In genomic region chr1:197013234-197013633, GRCh38 we compare ENCODE assay signal across 34 cellular contexts. TPM values are rescaled to one million over a fixed set of nuclear protein-coding genes. Genes with fewer than 3 reads are reported as not detected.
"Had no signal": no experiment of that assay in that cellular context is flagged by ENCODE, and none has a peak within 500 bp of the region (broad histone marks: within the 10 kb centered on the region; RNA-seq: fewer than 3 reads in every experiment).

No MANE protein-coding gene starts in this region.

- H3K9ac ChIP-seq: neural progenitor cell had no signal

- DNase-seq: hypothalamus; immature natural killer cell; left ventricle myocardium inferior; mesendoderm; naive B cell; natural killer cell; nephron progenitor cell; occipital lobe; ovary; posterior cingulate gyrus; retina; right cardiac atrium; sigmoid colon; small intestine; spleen; stimulated activated CD4-positive, alpha-beta T cell treated with anti-CD3 and anti-CD28 coated beads, Interleukin-4, amount 100 ng/mL, for 24 hours; stimulated activated naive CD4-positive, alpha-beta T cell; tibial artery; trophoblast cell; upper lobe of right lung had no signal

- H3K4me1 ChIP-seq: left ventricle myocardium inferior, neural progenitor cell, prostate gland, sigmoid colon, spleen, suprapubic skin, tibial artery, upper lobe of right lung had no signal

- ATAC-seq: natural killer cell; right cardiac atrium; stimulated activated effector memory CD8-positive, alpha-beta T cell treated with anti-CD3 and anti-CD28 coated beads, Interleukin-12 subunit alpha, Interleukin-12 subunit beta, amount 100 ng/mL, for 72 hours; upper lobe of right lung had no signal

- FAIRE-seq: islet of Langerhans, small intestine, urothelium cell line had no signal

- H3K4me2 ChIP-seq: neural progenitor cell had no signal

- H3K27me3 ChIP-seq: neural progenitor cell, neutrophil, ovary, sigmoid colon, spleen, suprapubic skin, tibial artery, upper lobe of right lung had no signal

- H3K9me3 ChIP-seq: neutrophil, ovary, prostate gland, suprapubic skin, thoracic aorta had no signal

- H3K36me3 ChIP-seq: left ventricle myocardium inferior, neural progenitor cell, neutrophil, ovary, prostate gland, sigmoid colon, spleen, suprapubic skin, thoracic aorta, tibial artery, upper lobe of right lung had no signal

- H3K27ac ChIP-seq: left ventricle myocardium inferior, neural progenitor cell, neutrophil, ovary, prostate gland, sigmoid colon, spleen, suprapubic skin, thoracic aorta, tibial artery, upper lobe of right lung had no signal

- H3K4me3 ChIP-seq: left ventricle myocardium inferior, lung, neural progenitor cell, ovary, prostate gland, sigmoid colon, spleen, suprapubic skin, thoracic aorta, tibial artery, upper lobe of right lung had no signal

- H2AFZ ChIP-seq: neural progenitor cell had no signal

RNA-seq across cellular contexts. Expression of gene CFHR5, which starts 35.9 kb away (rescaled TPM):
- total RNA-seq: kidney epithelial cell, left ventricle myocardium inferior, lower leg skin, lung, mesothelial cell of epicardium, mononuclear cell, natural killer cell, occipital lobe, ovary, prostate gland, right cardiac atrium, sigmoid colon, spleen, subcutaneous adipose tissue, suprapubic skin, thoracic aorta, upper lobe of right lung had no signal
- polyA plus RNA-seq: immature natural killer cell, lung, right cardiac atrium, sigmoid colon, small intestine, spleen had no signal

RNA-seq across cellular contexts. Expression of gene F13B, which starts 53.8 kb away (rescaled TPM):
- total RNA-seq: kidney epithelial cell, left ventricle myocardium inferior, lower leg skin, lung, mesothelial cell of epicardium, mononuclear cell, natural killer cell, occipital lobe, ovary, prostate gland, right cardiac atrium, sigmoid colon, spleen, subcutaneous adipose tissue, suprapubic skin, thoracic aorta, upper lobe of right lung had no signal
- polyA plus RNA-seq: immature natural killer cell, lung, ovary, right cardiac atrium, sigmoid colon, spleen had no signal
